ENCODE assay signal across 8 cellular contexts in genomic region chr21:25572895-25573310, GRCh38. TPM values are rescaled to one million over a fixed set of nuclear protein-coding genes. Genes with fewer than 3 reads are reported as not detected.
A peak's percentile ranks its signal among the peaks of the same experiment; 100 is the strongest.
DNase-seq lines count a peak whose midpoint lies in the region; ATAC-seq and TF ChIP-seq lines count a peak whose summit lies in the region.

No MANE protein-coding gene starts in this region.

- no peak overlapping the region for H3K18ac ChIP-seq in mesenchymal stem cell (ENCODE audit: low read depth in 1 of 2, low read length in 2 of 2)

- no peak overlapping the region for H2BK15ac ChIP-seq in mesenchymal stem cell (ENCODE audit: low read depth, poor library complexity, severe bottlenecking)

- peak overlapping the region; percentile 59 for H3K9ac ChIP-seq in mesenchymal stem cell (ENCODE audit: low read length)

- H3K79me1 ChIP-seq in mesenchymal stem cell (replicated peaks; ENCODE audit: low read length, poor library complexity, severe bottlenecking) = peaks cover 5% of the 10 kb centered on the region

- H3K27me3 ChIP-seq in mesenchymal stem cell (ENCODE audit: control insufficient read depth in 1 of 2, insufficient read depth in 1 of 2, low read length in 2 of 2) = no peaks in the 10 kb centered on the region

- H3K14ac ChIP-seq in mesenchymal stem cell (ENCODE audit: low read length in 2 of 2) = no peak overlapping the region

- H2BK12ac ChIP-seq in mesenchymal stem cell (ENCODE audit: low read length in 2 of 2) = no peak overlapping the region

- no peak overlapping the region for H3K4me3 ChIP-seq in mesenchymal stem cell (ENCODE audit: insufficient read depth in 1 of 2, low read depth in 1 of 2, low read length in 2 of 2)

- ATAC-seq in GM18868 (IDR thresholded peaks at IDR 0.05; ENCODE audit: unreplicated experiment) = peak; percentile 44
- ATAC-seq in HG02763 (IDR thresholded peaks at IDR 0.05; ENCODE audit: unreplicated experiment) = peak; percentile 39

- CTCF ChIA-PET in HEK293T (lab: Yijun Ruan, JAX) = no interaction called here

- no peak overlapping the region for H3K23ac ChIP-seq in mesenchymal stem cell (ENCODE audit: low read length in 2 of 2)

- no peak overlapping the region for H2AK5ac ChIP-seq in mesenchymal stem cell (ENCODE audit: low read length, severe bottlenecking)

- peaks cover 0 to 7% of the 10 kb centered on the region in 2 experiments for H3K36me3 ChIP-seq in mesenchymal stem cell (ENCODE audit: control insufficient read depth in 1 of 2, insufficient read depth in 2 of 2, low read depth in 1 of 2, low read length in 2 of 2)

- no peak overlapping the region for H4K8ac ChIP-seq in mesenchymal stem cell (ENCODE audit: low read length)

- no peak overlapping the region for H3K4ac ChIP-seq in mesenchymal stem cell (ENCODE audit: low read depth in 1 of 2, low read length in 2 of 2)

- H4K91ac ChIP-seq in mesenchymal stem cell (ENCODE audit: low read length) = no peak overlapping the region

- H3K27ac ChIP-seq in mesenchymal stem cell (ENCODE audit: low read length, poor library complexity, severe bottlenecking) = peak overlapping the region; percentile 84

- H2BK5ac ChIP-seq in mesenchymal stem cell (ENCODE audit: low read depth, low read length, poor library complexity, severe bottlenecking) = no peak overlapping the region

- POLR2A ChIA-PET in HEK293T (lab: Yijun Ruan, JAX) = no interaction called here

- peaks cover 3% of the 10 kb centered on the region for H3K4me1 ChIP-seq in mesenchymal stem cell (ENCODE audit: control insufficient read depth, insufficient read depth, low read depth, low read length)

- no peak overlapping the region for H3K4me2 ChIP-seq in mesenchymal stem cell (ENCODE audit: low read length, poor library complexity, severe bottlenecking)

- H2AFZ ChIP-seq in mesenchymal stem cell (ENCODE audit: low read depth, low read length) = no peak overlapping the region

- H2BK120ac ChIP-seq in mesenchymal stem cell (ENCODE audit: low read depth, low read length) = no peak overlapping the region

- no peaks in the 10 kb centered on the region for H3K9me3 ChIP-seq in mesenchymal stem cell (ENCODE audit: control insufficient read depth, low read length)

- no CpG with 5 or more reads among the region's 2 CpGs for WGBS in mesenchymal stem cell

- peak; percentile 30 for DNase-seq in OCI-M1 (lab: John Stamatoyannopoulos, UW)
- DNase-seq in mesenchymal stem cell = peak; percentile 11
- DNase-seq in GM19240 (ENCODE audit: insufficient read length, low spot score) = no peak
- no peak for DNase-seq in HEK293T (ENCODE audit: extremely low spot score)
- no peak for DNase-seq in SHP77 (lab: John Stamatoyannopoulos, UW)
- no peak for DNase-seq in NCI-H345 treated with DMSO at 0.1 percent for 48 hours (lab: John Stamatoyannopoulos, UW; ENCODE audit: unreplicated experiment)

TF ChIP-seq in HEK293T, 16 proteins besides CTCF, POLR2A, EP300 and RAD21:
- no peak for TF ChIP-seq FOXA1 (IDR thresholded peaks at IDR 0.05)
- TF ChIP-seq SUZ12 (IDR thresholded peaks at IDR 0.05) = no peak
- no peak for TF ChIP-seq SP1 (IDR thresholded peaks at IDR 0.05)
- TF ChIP-seq BHLHE40 (IDR thresholded peaks at IDR 0.05; ENCODE audit: borderline replicate concordance) = no peak
- no peak for TF ChIP-seq HDGF (IDR thresholded peaks at IDR 0.05; ENCODE audit: borderline replicate concordance)
- TF ChIP-seq CTBP1 (IDR thresholded peaks at IDR 0.05; ENCODE audit: borderline replicate concordance) = no peak
- no peak for TF ChIP-seq L3MBTL2 (conservative IDR thresholded peaks at IDR 0.05)
- no peak for TF ChIP-seq PKNOX1 (IDR thresholded peaks at IDR 0.05)
- TF ChIP-seq FOXM1 (IDR thresholded peaks at IDR 0.05; ENCODE audit: borderline replicate concordance) = no peak
- no peak for TF ChIP-seq ZNF384 (IDR thresholded peaks at IDR 0.05)
- no peak for TF ChIP-seq ARNT (IDR thresholded peaks at IDR 0.05)
- TF ChIP-seq ELF4 (IDR thresholded peaks at IDR 0.05) = no peak
- TF ChIP-seq NFRKB (IDR thresholded peaks at IDR 0.05) = no peak
- TF ChIP-seq LEF1 (IDR thresholded peaks at IDR 0.05; ENCODE audit: borderline replicate concordance) = no peak

RNA-seq across cellular contexts. Expression of gene MRPL39, which starts 34.4 kb away (rescaled TPM):
- polyA plus RNA-seq in mesenchymal stem cell (2013, experiment 1 of 2) = 25.8 TPM
- polyA plus RNA-seq in mesenchymal stem cell (2013, experiment 2 of 2) = 27.0 TPM

Comparison
In these comparisons a context has a peak if more than half of its experiments do, and no peak if none do; other contexts are left out.
1. DNase-seq: peak in OCI-M1 (single experiment) and mesenchymal stem cell (single experiment); none in GM19240 (single experiment), HEK293T (single experiment), SHP77 (0 of 2) and NCI-H345 treated with DMSO at 0.1 percent for 48 hours (single experiment).